In genomic region chr4:24551492-24552330, GRCh38 we compare ENCODE assay signal across 10 cellular contexts. TPM values are rescaled to one million over a fixed set of nuclear protein-coding genes. Genes with fewer than 3 reads are reported as not detected.
DNase-seq lines count a peak whose midpoint lies in the region; ATAC-seq, FAIRE-seq and TF ChIP-seq lines count a peak whose summit lies in the region.
"Had no signal": no experiment of that assay in that cellular context is flagged by ENCODE, and none has a peak within 500 bp of the region (broad histone marks: within the 10 kb centered on the region; RNA-seq: fewer than 3 reads in every experiment).

No MANE protein-coding gene starts in this region.

- H3K9me3 ChIP-seq in RWPE2 (ENCODE audit: severe bottlenecking), result no peaks in the 10 kb centered on the region
- H3K9me3 ChIP-seq: sigmoid colon had no signal

- no peak for DNase-seq in left cardiac atrium
- DNase-seq in left ventricle myocardium superior, result no peak
- DNase-seq in RWPE2 (ENCODE audit: low spot score), result no peak
- DNase-seq in frontal cortex (ENCODE audit: low spot score in 2 of 2), result no peak
- no peak for DNase-seq in NCI-H510A treated with DMSO at 0.1 percent for 48 hours (lab: John Stamatoyannopoulos, UW)
- no peak for DNase-seq in NCI-H2107 treated with DMSO at 0.1 percent for 48 hours (lab: John Stamatoyannopoulos, UW; ENCODE audit: unreplicated experiment)
- DNase-seq in HTR-8/SVneo (ENCODE audit: insufficient read length, low spot score), result no peak
- DNase-seq: NCI-H1417 treated with DMSO at 0.1 percent for 48 hours, sigmoid colon had no signal

- peaks cover under 1% of the 10 kb centered on the region for H3K4me1 ChIP-seq in RWPE2 (ENCODE audit: insufficient read depth, poor library complexity, severe bottlenecking)

- peak; percentile 60 for TF ChIP-seq CTCF in RWPE2 (IDR thresholded peaks at IDR 0.05; ENCODE audit: poor library complexity, severe bottlenecking)

- peaks cover 93% of the 10 kb centered on the region for H3K36me3 ChIP-seq in RWPE2 (ENCODE audit: low read depth)

- no peak overlapping the region for H3K4me3 ChIP-seq in RWPE2 (ENCODE audit: severe bottlenecking)
- H3K4me3 ChIP-seq: sigmoid colon had no signal

- H3K27ac ChIP-seq in RWPE2 (ENCODE audit: poor library complexity, severe bottlenecking), result peak overlapping the region; percentile 12

- ATAC-seq in left cardiac atrium (peak; percentile 27 to 68), left ventricle myocardium superior (no peak), RWPE2 (ENCODE audit: low read depth) (no peak), GM18873 (IDR thresholded peaks at IDR 0.05; ENCODE audit: low FRiP score, unreplicated experiment) (no peak)

- no peaks in the 10 kb centered on the region for H3K27me3 ChIP-seq in RWPE2 (ENCODE audit: insufficient read depth, poor library complexity, severe bottlenecking)
- H3K27me3 ChIP-seq: sigmoid colon had no signal

- intact Hi-C loops in left cardiac atrium (cut with DNase I) (no loop called here), left ventricle myocardium superior (cut with micrococcal nuclease) (loop anchor here (2.0 kb wide), 1 partner anchor 29 kb away; no protein-coding TSS in a partner anchor)

- peak; percentile 90 for FAIRE-seq in frontal cortex (lab: Jason Lieb, UNC)
- no peak for FAIRE-seq in HTR-8/SVneo (lab: Jason Lieb, UNC)

RNA-seq across cellular contexts. Expression of gene DHX15, which starts 32.6 kb away (rescaled TPM):
- 10 to 100 TPM; 53.2 to 87.3 TPM for total RNA-seq in left cardiac atrium
- 53.0 TPM for total RNA-seq in left ventricle myocardium superior
- 188 TPM for total RNA-seq in frontal cortex

Comparison
In these comparisons a context has a peak if more than half of its experiments do, and no peak if none do; other contexts are left out.
1. ATAC-seq: peak in left cardiac atrium (2 of 2); none in left ventricle myocardium superior (single experiment), RWPE2 (single experiment) and GM18873 (single experiment).